Comparison of ENCODE assay signal across 17 cellular contexts in the genomic region with DNA sequence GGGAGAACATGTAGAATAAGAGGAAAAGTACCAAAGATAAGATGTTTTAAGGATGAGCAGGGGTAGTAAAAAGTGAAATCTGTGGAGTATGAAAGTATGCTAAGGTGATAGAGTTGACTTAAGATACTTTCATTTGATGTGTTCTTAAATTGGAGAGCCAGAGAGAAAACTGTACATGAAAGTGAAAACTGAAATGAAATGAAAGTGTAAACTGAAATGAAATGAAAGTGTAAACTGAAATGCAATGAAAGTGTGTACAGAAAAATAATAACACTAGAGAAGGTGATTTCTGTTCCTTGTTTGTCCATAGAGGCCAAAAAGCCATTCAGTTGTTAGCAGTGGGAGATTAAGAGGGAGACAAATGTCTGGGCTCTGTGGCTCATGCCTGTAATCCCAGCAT. TPM values are rescaled to one million over a fixed set of nuclear protein-coding genes. Genes with fewer than 3 reads are reported as not detected.
A peak's percentile ranks its signal among the peaks of the same experiment; 100 is the strongest.
DNase-seq lines count a peak whose midpoint lies in the region; ATAC-seq and TF ChIP-seq lines count a peak whose summit lies in the region.
"Had no signal": no experiment of that assay in that cellular context is flagged by ENCODE, and none has a peak within 500 bp of the region (broad histone marks: within the 10 kb centered on the region; RNA-seq: fewer than 3 reads in every experiment).

No MANE protein-coding gene starts in this region.

- peak overlapping the region; percentile 78 for H3K27ac Mint-ChIP-seq in Calu3 (ENCODE audit: unreplicated experiment)
- H3K27ac Mint-ChIP-seq in WTC11, result peak overlapping the region; percentile 23
- H3K27ac Mint-ChIP-seq: brain; naive thymus-derived CD8-positive, alpha-beta T cell had no signal

- DNase-seq in Calu3 (no peak), WTC11 (ENCODE audit: low spot score) (no peak), GM13976 (ENCODE audit: low spot score) (no peak), NCI-H526 (lab: John Stamatoyannopoulos, UW) (no peak)
- DNase-seq in activated CD4-positive, alpha-beta T cell treated with anti-CD3 and anti-CD28 coated beads for 1 hour, result no peak
- DNase-seq: activated effector memory CD4-positive, alpha-beta T cell treated with anti-CD3 and anti-CD28 coated beads, Interleukin-2, amount 50 U/mL, for 16 hours; KBM-7; lower lobe of right lung; naive thymus-derived CD8-positive, alpha-beta T cell; NCI-H1417; NCI-H526 treated with DMSO at 0.1 percent for 48 hours; RPMI8226; tibial artery had no signal

- no peak for TF ChIP-seq CTCF in Calu3 (IDR thresholded peaks at IDR 0.05; ENCODE audit: unreplicated experiment)
- TF ChIP-seq CTCF in WTC11 (IDR thresholded peaks at IDR 0.05), result no peak
- TF ChIP-seq CTCF in GM13976 (IDR thresholded peaks at IDR 0.05; ENCODE audit: borderline replicate concordance, control extremely low read depth, extremely low read depth, insufficient read depth, missing control alignments), result no peak

- H3K9me3 Mint-ChIP-seq in Calu3 (ENCODE audit: low read depth, unreplicated experiment) (no peaks in the 10 kb centered on the region), WTC11 (no peaks in the 10 kb centered on the region)
- H3K9me3 Mint-ChIP-seq: brain; naive thymus-derived CD8-positive, alpha-beta T cell had no signal

- no TSS peak for BruUV-seq in Calu3 (replicated peaks; lab: Mats Ljungman, UMichigan)

- H3K36me3 Mint-ChIP-seq in Calu3 (ENCODE audit: insufficient read depth, unreplicated experiment) (peaks cover 75% of the 10 kb centered on the region), WTC11 (no peaks in the 10 kb centered on the region)
- H3K36me3 Mint-ChIP-seq: brain had no signal

- POLR2A ChIA-PET in WTC11 (lab: Charles Lee), result no interaction called here

- CTCF ChIA-PET in Calu3 (lab: Charles Lee), result no interaction called here
- CTCF ChIA-PET in WTC11 (lab: Charles Lee), result no interaction called here

- peaks cover 78% of the 10 kb centered on the region for H3K4me1 Mint-ChIP-seq in Calu3 (ENCODE audit: low read depth, unreplicated experiment)
- peaks cover 72% of the 10 kb centered on the region for H3K4me1 Mint-ChIP-seq in WTC11
- H3K4me1 Mint-ChIP-seq: naive thymus-derived CD8-positive, alpha-beta T cell had no signal

- intact Hi-C loops in Calu3 (cut with micrococcal nuclease; ENCODE audit: unreplicated experiment), result no loop called here

- in situ Hi-C loops in GM13976 (cut with MboI; ENCODE audit: low sequenced_read_pairs, unreplicated experiment), result loop anchor here (25.0 kb wide), 1 partner anchor 346 kb away; no protein-coding TSS in a partner anchor

- peak; percentile 63 for ATAC-seq in GM18909 (IDR thresholded peaks at IDR 0.05; ENCODE audit: poor library complexity, unreplicated experiment)
- peak; percentile 38 for ATAC-seq in HG02759 (IDR thresholded peaks at IDR 0.05; ENCODE audit: unreplicated experiment)
- ATAC-seq in WTC11, result no peak
- ATAC-seq in GM18505 (IDR thresholded peaks at IDR 0.05; ENCODE audit: unreplicated experiment), result no peak
- ATAC-seq: lower lobe of right lung; naive thymus-derived CD8-positive, alpha-beta T cell had no signal

- no peaks in the 10 kb centered on the region for H3K27me3 Mint-ChIP-seq in Calu3 (ENCODE audit: unreplicated experiment)
- H3K27me3 Mint-ChIP-seq in WTC11 (ENCODE audit: low read depth), result no peaks in the 10 kb centered on the region
- H3K27me3 Mint-ChIP-seq: brain; naive thymus-derived CD8-positive, alpha-beta T cell had no signal

- H3K4me3 Mint-ChIP-seq in Calu3 (ENCODE audit: low read depth, unreplicated experiment), result peak overlapping the region; percentile 44
- H3K4me3 Mint-ChIP-seq in WTC11, result no peak overlapping the region
- H3K4me3 Mint-ChIP-seq: brain; naive thymus-derived CD8-positive, alpha-beta T cell had no signal

- no peak for TF ChIP-seq POLR2A in GM18505 (IDR thresholded peaks at IDR 0.05; ENCODE audit: borderline replicate concordance, extremely low read depth, insufficient read depth, insufficient read length)

TF ChIP-seq in WTC11, 78 proteins besides CTCF, POLR2A, EP300 and RAD21:
- TF ChIP-seq ESRRA (CRISPR knock-in tag; IDR thresholded peaks at IDR 0.05; ENCODE audit: borderline replicate concordance) (no peak), NFYB (CRISPR knock-in tag; conservative IDR thresholded peaks at IDR 0.05; ENCODE audit: low read depth) (no peak)

RNA-seq across cellular contexts. Expression of a gene that starts 17.5 kb away (rescaled TPM):
- total RNA-seq in Calu3 (2022), result 280 and 288 TPM in 2 replicates
- total RNA-seq in WTC11 (2021), result 5.8 to 9.8 TPM (median 7.1 TPM) in 3 replicates

Comparison
In these comparisons a context has a peak if more than half of its experiments do, and no peak if none do; other contexts are left out.
1. ATAC-seq: peak in GM18909 (single experiment) and HG02759 (single experiment); none in WTC11 (single experiment) and GM18505 (single experiment).
2. RNA of a gene that starts 17.5 kb away (total RNA-seq): 280 to 288 TPM in Calu3; 5.8 to 9.8 TPM in WTC11; every median in the first group is over 10 times any median in the second.